ENCODE assay signal across 11 cellular contexts in genomic region chr7:6250364-6250833, GRCh38. TPM values are rescaled to one million over a fixed set of nuclear protein-coding genes. Genes with fewer than 3 reads are reported as not detected.
DNase-seq lines count a peak whose midpoint lies in the region; ATAC-seq, FAIRE-seq and TF ChIP-seq lines count a peak whose summit lies in the region.
"Had no signal": no experiment of that assay in that cellular context is flagged by ENCODE, and none has a peak within 500 bp of the region (broad histone marks: within the 10 kb centered on the region; RNA-seq: fewer than 3 reads in every experiment).

No MANE protein-coding gene starts in this region.

- no peak for TF ChIP-seq POLR2A in GM12892 (IDR thresholded peaks at IDR 0.05; ENCODE audit: low read depth, low read length)

- ATAC-seq in GM19397 (IDR thresholded peaks at IDR 0.05; ENCODE audit: unreplicated experiment), result peak; percentile 70
- peak; percentile 72 for ATAC-seq in HG03175 (IDR thresholded peaks at IDR 0.05; ENCODE audit: unreplicated experiment)

- no peak for DNase-seq in GM12892 (ENCODE audit: insufficient read length)
- peak; percentile 8 for DNase-seq in glomerular visceral epithelial cell (ENCODE audit: extremely low spot score)
- DNase-seq in effector memory CD4-positive, alpha-beta T cell, result no peak
- DNase-seq in SHP77 treated with DMSO at 0.1 percent for 48 hours (lab: John Stamatoyannopoulos, UW), result no peak
- DNase-seq in hypothalamus (lab: John Stamatoyannopoulos, UW), result no peak
- DNase-seq in NCI-H345 treated with DMSO at 0.1 percent for 48 hours (lab: John Stamatoyannopoulos, UW; ENCODE audit: unreplicated experiment), result no peak
- DNase-seq: caudate nucleus, NCI-H2227 treated with DMSO at 0.1 percent for 48 hours had no signal

- no peaks in the 10 kb centered on the region for H3K36me3 ChIP-seq in effector memory CD4-positive, alpha-beta T cell (ENCODE audit: control insufficient read depth, insufficient read depth, low read length)

- no peak overlapping the region for H3K27ac ChIP-seq in effector memory CD4-positive, alpha-beta T cell (ENCODE audit: insufficient read depth, low read length, poor library complexity, severe bottlenecking)

- no peak overlapping the region for H3K4me3 ChIP-seq in effector memory CD4-positive, alpha-beta T cell (ENCODE audit: insufficient read depth, low read depth, low read length, poor library complexity, severe bottlenecking)

- H3K27me3 ChIP-seq in effector memory CD4-positive, alpha-beta T cell (replicated peaks; ENCODE audit: control insufficient read depth, insufficient read depth, low read length, poor library complexity, severe bottlenecking), result no peaks in the 10 kb centered on the region

- H3K4me1 ChIP-seq in effector memory CD4-positive, alpha-beta T cell (ENCODE audit: control insufficient read depth, insufficient read depth, low read length, poor library complexity, severe bottlenecking), result no peaks in the 10 kb centered on the region

- no peaks in the 10 kb centered on the region for H3K9me3 ChIP-seq in effector memory CD4-positive, alpha-beta T cell (ENCODE audit: control insufficient read depth, low read length)

- FAIRE-seq in GM12892 (lab: Jason Lieb, UNC), result peak; percentile 71
- FAIRE-seq: G401.6 had no signal

RNA-seq across cellular contexts. Expression of gene CYTH3, which starts 22.0 kb away (rescaled TPM):
- polyA plus RNA-seq in GM12892 (2012; ENCODE audit: missing spikeins), result 9.3 TPM
